ENCODE assay signal across 8 cellular contexts in the genomic region with DNA sequence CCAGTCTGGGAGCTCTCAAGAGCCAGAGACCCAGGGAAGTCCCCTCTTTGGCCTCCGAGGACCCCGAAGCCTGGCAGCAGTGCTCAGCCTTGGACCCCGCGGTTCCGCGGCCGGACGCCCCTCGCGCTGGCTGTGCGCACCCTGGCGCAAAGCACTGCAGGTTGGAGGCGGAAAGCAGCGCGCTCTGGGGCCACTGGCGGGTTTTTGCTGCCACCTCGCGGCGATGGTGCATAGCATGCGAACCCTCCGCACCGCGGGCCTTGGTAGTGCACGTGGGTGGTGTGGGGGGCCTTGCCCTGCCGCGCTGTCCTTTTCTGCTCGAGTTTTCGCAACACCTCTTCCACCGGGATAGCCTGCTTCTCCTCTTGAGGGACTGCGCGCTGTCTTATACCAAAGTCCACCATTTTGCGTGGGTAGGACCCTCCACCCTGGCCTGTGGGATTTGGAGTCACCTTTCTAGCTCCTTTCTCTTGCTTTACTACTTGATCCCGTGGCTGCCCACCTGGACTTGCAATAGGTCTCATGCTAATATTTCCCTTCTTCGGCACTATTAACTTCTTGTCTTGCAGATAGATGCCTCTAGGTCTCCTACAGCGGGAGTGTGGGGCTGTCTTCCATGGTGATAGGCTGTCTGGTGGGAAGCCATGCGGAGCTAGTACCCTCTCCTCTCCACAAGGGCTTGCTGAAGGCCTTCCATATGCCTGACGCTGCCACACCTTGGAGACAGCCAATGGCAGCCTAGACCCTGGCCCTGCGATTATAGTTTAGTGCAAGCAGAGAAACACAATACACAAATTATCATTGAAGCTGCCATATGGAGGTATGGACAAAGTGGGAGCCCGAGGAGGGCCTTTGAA. TPM values are rescaled to one million over a fixed set of nuclear protein-coding genes. Genes with fewer than 3 reads are reported as not detected.
DNase-seq lines count a peak whose midpoint lies in the region; ATAC-seq and TF ChIP-seq lines count a peak whose summit lies in the region.

No MANE protein-coding gene starts in this region.

- H3K27ac ChIP-seq in A673 (ENCODE audit: low read depth, low read length, poor library complexity, severe bottlenecking) = no peak overlapping the region

- H3K27me3 ChIP-seq in A673 (replicated peaks; ENCODE audit: insufficient read depth, low read depth, low read length, poor library complexity) = peaks cover 37% of the 10 kb centered on the region

- H3K9me3 ChIP-seq in A673 (ENCODE audit: low read depth, low read length, poor library complexity, severe bottlenecking) = no peaks in the 10 kb centered on the region

- POLR2A ChIA-PET in A673 (lab: Charles Lee; ENCODE audit: low non-redundant PET) = no interaction called here

- H3K4me3 ChIP-seq in A673 (ENCODE audit: low read depth, low read length, poor library complexity, severe bottlenecking) = peak overlapping the region; percentile 33

- ATAC-seq in GM18502 (IDR thresholded peaks at IDR 0.05; ENCODE audit: poor library complexity, unreplicated experiment) (peak; percentile 57), esophagus mucosa (peak; percentile 70), natural killer cell (peak; percentile 64 to 91 (median 74))
- peak; percentile 78 for ATAC-seq in stimulated activated memory B cell treated with anti-CD40 and anti-IgM and Interleukin-4, amounts not matched to agents 10 μg/mL and 1 μg/mL and 100 μg/mL, for 72 hours

- H3K9me3 Mint-ChIP-seq in natural killer cell = no peaks in the 10 kb centered on the region
- no peaks in the 10 kb centered on the region for H3K9me3 Mint-ChIP-seq in stimulated activated memory B cell treated with anti-CD40 and anti-IgM and Interleukin-4, amounts not matched to agents 10 μg/mL and 1 μg/mL and 100 μg/mL, for 72 hours

- DNase-seq in A673 (ENCODE audit: low spot score) = peak; percentile 83
- peak; percentile 60 for DNase-seq in HT1080 (ENCODE audit: low read depth)
- DNase-seq in OCI-M1 (lab: John Stamatoyannopoulos, UW) = peak; percentile 84
- peak; percentile 78 for DNase-seq in activated T-cell treated with anti-CD3 and anti-CD28 coated beads for 48 hours (ENCODE audit: low read depth)
- DNase-seq in natural killer cell = peak; percentile 56

- no peaks in the 10 kb centered on the region for H3K36me3 Mint-ChIP-seq in natural killer cell
- no peaks in the 10 kb centered on the region for H3K36me3 Mint-ChIP-seq in stimulated activated memory B cell treated with anti-CD40 and anti-IgM and Interleukin-4, amounts not matched to agents 10 μg/mL and 1 μg/mL and 100 μg/mL, for 72 hours

- H3K36me3 ChIP-seq in A673 (ENCODE audit: insufficient read depth, low read length, poor library complexity, severe bottlenecking) = no peaks in the 10 kb centered on the region

- no peak overlapping the region for H3K27ac Mint-ChIP-seq in natural killer cell
- H3K27ac Mint-ChIP-seq in stimulated activated memory B cell treated with anti-CD40 and anti-IgM and Interleukin-4, amounts not matched to agents 10 μg/mL and 1 μg/mL and 100 μg/mL, for 72 hours = no peak overlapping the region

- H3K4me1 ChIP-seq in A673 (ENCODE audit: insufficient read depth, low read length, poor library complexity, severe bottlenecking) = no peaks in the 10 kb centered on the region

- CTCF ChIA-PET in A673 (lab: Charles Lee) = interaction anchor here (0.5 to 3.4 kb wide), 9 partner anchors 21 to 912 kb away, joined by 3 to 29 read pairs (median 5); no protein-coding TSS in a partner anchor

- intact Hi-C loops in A673 (cut with micrococcal nuclease; ENCODE audit: unreplicated experiment) = loop anchor here (1.0 to 10.0 kb wide), 4 partner anchors 477 to 1081 kb away; no protein-coding TSS in a partner anchor
- intact Hi-C loops in natural killer cell (cut with micrococcal nuclease) = loop anchor here (1.0 to 5.0 kb wide), 2 partner anchors 477 to 869 kb away; no protein-coding TSS in a partner anchor

- H3K4me3 Mint-ChIP-seq in natural killer cell = no peak overlapping the region
- peak overlapping the region; percentile 68 for H3K4me3 Mint-ChIP-seq in stimulated activated memory B cell treated with anti-CD40 and anti-IgM and Interleukin-4, amounts not matched to agents 10 μg/mL and 1 μg/mL and 100 μg/mL, for 72 hours

- BruUV-seq in A673 (replicated peaks; lab: Mats Ljungman, UMichigan) = no TSS peak

- H3K4me1 Mint-ChIP-seq in natural killer cell = peaks cover 5 to 10% of the 10 kb centered on the region in 2 donors
- H3K4me1 Mint-ChIP-seq in stimulated activated memory B cell treated with anti-CD40 and anti-IgM and Interleukin-4, amounts not matched to agents 10 μg/mL and 1 μg/mL and 100 μg/mL, for 72 hours = peaks cover 32% of the 10 kb centered on the region

- TF ChIP-seq CTCF in A673 (conservative IDR thresholded peaks at IDR 0.05; ENCODE audit: low read depth, low read length) = peak; percentile 88
- TF ChIP-seq CTCF in natural killer cell (IDR thresholded peaks at IDR 0.05) = peak; percentile 61

- H3K27me3 Mint-ChIP-seq in natural killer cell (ENCODE audit: low read depth in 2 of 2) = peaks cover 57 to 66% of the 10 kb centered on the region in 2 donors
- H3K27me3 Mint-ChIP-seq in stimulated activated memory B cell treated with anti-CD40 and anti-IgM and Interleukin-4, amounts not matched to agents 10 μg/mL and 1 μg/mL and 100 μg/mL, for 72 hours = peaks cover 77% of the 10 kb centered on the region

RNA-seq across cellular contexts. Expression of a gene that starts 14.3 kb away (rescaled TPM):
- total RNA-seq in A673 (2021) (0.56 and 0.59 TPM in 2 replicates), esophagus mucosa (not detected), natural killer cell (under 1 TPM in 2 of 3 donors, not detected in 1; 0.15 to 0.39 TPM)
- not detected in 2 replicates for total RNA-seq in HT1080 (2014; rRNA removed; shearing (Covaris generic))
- polyA plus RNA-seq in HT1080 (2015; cell fraction: cytosol; rRNA removed) = 0.02 TPM in 1 of 2 replicates, not detected in the other
- 0.09 TPM in 1 of 2 replicates, not detected in the other for polyA plus RNA-seq in HT1080 (2015; cell fraction: nucleus; rRNA removed)

RNA-seq across cellular contexts. Expression of a gene that starts 53.4 kb away (rescaled TPM):
- total RNA-seq in A673 (2021) (not detected in 2 replicates), esophagus mucosa (0.12 TPM), natural killer cell (not detected)
- total RNA-seq in HT1080 (2014; rRNA removed; shearing (Covaris generic)) = 11.5 and 15.6 TPM in 2 replicates
- 13.6 and 16.0 TPM in 2 replicates for polyA plus RNA-seq in HT1080 (2015; cell fraction: cytosol; rRNA removed)
- polyA plus RNA-seq in HT1080 (2015; cell fraction: nucleus; rRNA removed) = 5.6 and 5.8 TPM in 2 replicates

Comparison
In these comparisons a context has a peak if more than half of its experiments do, and no peak if none do; other contexts are left out.
1. RNA of a gene that starts 53.4 kb away (total RNA-seq): 11.5 to 15.6 TPM in HT1080; 0.12 TPM in esophagus mucosa (single experiment), not detected in A673 and not detected in natural killer cell; every median in the first group is over 10 times any median in the second.
2. Peak in every context shown above with its lines, with median percentiles within 50 percentile points of each other: DNase-seq and ATAC-seq.